ENCODE assay signal across 10 cellular contexts in the genomic region with DNA sequence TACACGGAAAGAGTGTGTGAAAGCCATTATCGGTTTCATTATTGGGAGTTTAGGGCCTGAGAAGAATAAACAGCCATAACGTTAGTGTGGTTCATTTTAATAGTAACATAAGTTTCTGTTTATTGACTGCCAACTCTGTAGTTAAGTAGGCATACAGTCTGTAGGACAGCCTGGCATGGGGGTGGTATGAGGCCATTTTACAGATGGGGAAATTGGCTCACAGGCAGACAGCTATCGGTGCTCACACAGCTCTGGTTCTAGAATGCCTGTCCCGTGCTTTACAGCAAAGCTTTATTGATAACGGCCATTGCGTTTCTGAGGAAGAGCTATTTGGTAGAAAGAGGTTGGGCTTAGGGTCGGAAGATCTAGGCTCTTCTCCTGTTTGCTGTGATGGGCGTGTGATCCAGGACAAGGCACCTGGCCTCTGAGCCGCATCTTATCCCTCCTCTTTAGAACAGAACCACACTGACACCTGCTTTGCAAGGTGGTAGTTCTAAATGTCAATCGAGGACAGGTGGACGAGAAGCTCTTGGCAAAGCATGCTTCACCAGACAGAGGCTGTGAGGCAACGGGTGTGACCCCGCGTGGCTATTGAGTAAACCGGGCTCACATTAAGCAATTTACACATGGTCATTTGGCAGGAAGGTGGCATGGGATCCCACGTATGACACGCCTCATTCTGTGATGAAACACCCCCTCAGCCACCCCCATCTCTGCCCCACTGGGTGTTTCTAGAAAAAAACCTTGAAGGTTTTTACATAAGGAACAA. TPM values are rescaled to one million over a fixed set of nuclear protein-coding genes. Genes with fewer than 3 reads are reported as not detected.
DNase-seq lines count a peak whose midpoint lies in the region; ATAC-seq and TF ChIP-seq lines count a peak whose summit lies in the region.
"Had no signal": no experiment of that assay in that cellular context is flagged by ENCODE, and none has a peak within 500 bp of the region (broad histone marks: within the 10 kb centered on the region; RNA-seq: fewer than 3 reads in every experiment).

No MANE protein-coding gene starts in this region.

- peaks cover 71 to 83% of the 10 kb centered on the region in 2 donors for H3K36me3 ChIP-seq in muscle layer of duodenum (ENCODE audit: control insufficient read depth in 1 of 2, insufficient read depth in 2 of 2, low read length in 2 of 2)
- H3K36me3 ChIP-seq in vagina, result peaks cover 3 to 81% of the 10 kb centered on the region in 2 donors

- H3K27me3 ChIP-seq in muscle layer of duodenum (ENCODE audit: low read depth, low read length) (no peaks in the 10 kb centered on the region), vagina (no peaks in the 10 kb centered on the region)

- H3K4me1 ChIP-seq in muscle layer of duodenum (ENCODE audit: control insufficient read depth in 1 of 2, insufficient read depth in 2 of 2, low read length in 2 of 2), result peaks cover 5 to 27% of the 10 kb centered on the region in 2 donors
- H3K4me1 ChIP-seq in vagina, result peaks cover 66% of the 10 kb centered on the region

- TF ChIP-seq CTCF in vagina (IDR thresholded peaks at IDR 0.05) (no peak), GM13977 (IDR thresholded peaks at IDR 0.05; ENCODE audit: extremely low read depth, insufficient read depth, missing control alignments) (no peak)

- DNase-seq in left cardiac atrium, result peak; percentile 31
- DNase-seq in Right ventricle myocardium superior, result no peak
- peak in 1 of 2 donors; percentile 93 for DNase-seq in vagina (ENCODE audit: extremely low spot score in 2 of 2)
- DNase-seq in GM13977 (ENCODE audit: low spot score), result no peak
- DNase-seq: GDM1 had no signal

- ATAC-seq in left cardiac atrium (peak in 1 of 2 donors; percentile 48), Right ventricle myocardium superior (ENCODE audit: poor library complexity) (no peak), esophagus mucosa (peak; percentile 53), GM21367 (IDR thresholded peaks at IDR 0.05; ENCODE audit: unreplicated experiment) (no peak), GM18519 (IDR thresholded peaks at IDR 0.05; ENCODE audit: low FRiP score, unreplicated experiment) (no peak)

- H3K27ac ChIP-seq in muscle layer of duodenum (ENCODE audit: low read length) (peak overlapping the region; percentile 70), vagina (peak overlapping the region; percentile 74)
- H3K27ac ChIP-seq: GM23248 had no signal

- H3K9me3 ChIP-seq in muscle layer of duodenum (ENCODE audit: control insufficient read depth in 1 of 2, low read length in 2 of 2) (no peaks in the 10 kb centered on the region), vagina (no peaks in the 10 kb centered on the region)

- no peak overlapping the region for H3K4me3 ChIP-seq in muscle layer of duodenum (ENCODE audit: low read depth in 1 of 2, low read length in 2 of 2)
- no peak overlapping the region for H3K4me3 ChIP-seq in vagina
- H3K4me3 ChIP-seq: GM23248 had no signal

- in situ Hi-C loops in GM13977 (cut with MboI; ENCODE audit: low pct_unique_long_range_greater_than_20kb, low sequenced_read_pairs, unreplicated experiment), result no loop called here

- TF ChIP-seq POLR2A in vagina (IDR thresholded peaks at IDR 0.05), result no peak

- intact Hi-C loops in left cardiac atrium (cut with DNase I), result loop anchor here in 1 of 2 donors (5.0 kb wide), 1 partner anchor 177 kb away; no protein-coding TSS in a partner anchor
- intact Hi-C loops in Right ventricle myocardium superior (cut with DNase I), result loop anchor here (5.0 kb wide), 1 partner anchor 92 kb away; no protein-coding TSS in a partner anchor
- intact Hi-C loops in vagina (cut with DNase I), result no loop called here

RNA-seq across cellular contexts. Expression of gene ETS2, which starts 14.9 kb away (rescaled TPM):
- total RNA-seq in left cardiac atrium, result 100 to 1,000 TPM in 1 of 2 donors, 10 to 100 TPM in 1; 48.7 to 114 TPM
- 37.2 TPM for total RNA-seq in Right ventricle myocardium superior
- 89.5 TPM for total RNA-seq in esophagus mucosa
- total RNA-seq in vagina, result 134 TPM
